8 cellular contexts compared by ENCODE assay signal in the genomic region with DNA sequence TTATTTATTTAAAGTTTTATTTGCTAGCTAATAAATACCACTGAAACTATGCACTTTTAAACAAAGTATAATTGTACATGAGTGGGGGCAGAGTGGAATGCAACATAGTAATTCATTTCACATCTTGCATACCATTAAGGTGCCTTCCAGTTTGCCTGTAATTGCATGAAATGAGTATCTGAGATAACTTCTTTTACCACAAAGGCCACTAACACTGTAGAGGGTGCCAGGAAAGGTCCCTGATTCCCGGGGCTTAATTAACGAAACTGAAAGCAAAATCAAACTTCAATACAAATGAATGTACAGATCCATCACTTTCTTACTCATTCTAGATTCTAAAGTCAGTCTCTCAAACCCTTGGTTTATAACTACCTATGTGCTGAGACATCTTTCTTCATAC. TPM values are rescaled to one million over a fixed set of nuclear protein-coding genes. Genes with fewer than 3 reads are reported as not detected.
DNase-seq lines count a peak whose midpoint lies in the region; ATAC-seq and TF ChIP-seq lines count a peak whose summit lies in the region.

No MANE protein-coding gene starts in this region.

- H3K4me3 ChIP-seq in AG09309 (ENCODE audit: control insufficient read depth, low read depth, low read length) (peak overlapping the region; percentile 18), epithelial cell of proximal tubule (ENCODE audit: low read depth, low read length) (peak overlapping the region; percentile 71)

- TF ChIP-seq CTCF in AG09309 (IDR thresholded peaks at IDR 0.05; ENCODE audit: control insufficient read depth, insufficient read depth, low read depth, low read length, missing control alignments) (no peak), epithelial cell of proximal tubule (conservative IDR thresholded peaks at IDR 0.05; ENCODE audit: low read depth, low read length) (no peak)

- DNase-seq in AG09309 (ENCODE audit: low read depth), result no peak
- DNase-seq in epithelial cell of proximal tubule (ENCODE audit: low read depth), result no peak
- DNase-seq in stimulated activated CD4-positive, alpha-beta T cell treated with anti-CD3 and anti-CD28 coated beads, Interleukin-4, amount 100 ng/mL, for 24 hours, result peak; percentile 68
- DNase-seq in DMS53 (lab: John Stamatoyannopoulos, UW), result no peak
- no peak for DNase-seq in HuH-7.5 (ENCODE audit: low spot score)

- ATAC-seq in GM18519 (IDR thresholded peaks at IDR 0.05; ENCODE audit: low FRiP score, unreplicated experiment) (peak; percentile 48), HG03139 (IDR thresholded peaks at IDR 0.05; ENCODE audit: unreplicated experiment) (peak; percentile 41), SK-N-SH treated with all-trans-retinoic acid at 6 μM for 48 hours (no peak)

TF ChIP-seq in SK-N-SH treated with all-trans-retinoic acid at 6 μM for 48 hours, 23 proteins besides CTCF, POLR2A, EP300 and RAD21:
- TF ChIP-seq ISL1 (CRISPR knock-in tag; IDR thresholded peaks at IDR 0.05), result 0 out of 2 replicates have a peak, but pooled peaks have one; percentile 8
- no peak for TF ChIP-seq ZNF70 (CRISPR knock-in tag; IDR thresholded peaks at IDR 0.05)
- no peak for TF ChIP-seq SNAI2 (CRISPR knock-in tag; IDR thresholded peaks at IDR 0.05)
- no peak for TF ChIP-seq BACH2 (CRISPR knock-in tag; IDR thresholded peaks at IDR 0.05; ENCODE audit: borderline replicate concordance)

RNA-seq across cellular contexts. Expression of a gene that starts 2.1 kb away (rescaled TPM):
- 81.0 and 141 TPM in 2 replicates for total RNA-seq in epithelial cell of proximal tubule
